Comparison of ENCODE assay signal across 2 cellular contexts in the genomic region with DNA sequence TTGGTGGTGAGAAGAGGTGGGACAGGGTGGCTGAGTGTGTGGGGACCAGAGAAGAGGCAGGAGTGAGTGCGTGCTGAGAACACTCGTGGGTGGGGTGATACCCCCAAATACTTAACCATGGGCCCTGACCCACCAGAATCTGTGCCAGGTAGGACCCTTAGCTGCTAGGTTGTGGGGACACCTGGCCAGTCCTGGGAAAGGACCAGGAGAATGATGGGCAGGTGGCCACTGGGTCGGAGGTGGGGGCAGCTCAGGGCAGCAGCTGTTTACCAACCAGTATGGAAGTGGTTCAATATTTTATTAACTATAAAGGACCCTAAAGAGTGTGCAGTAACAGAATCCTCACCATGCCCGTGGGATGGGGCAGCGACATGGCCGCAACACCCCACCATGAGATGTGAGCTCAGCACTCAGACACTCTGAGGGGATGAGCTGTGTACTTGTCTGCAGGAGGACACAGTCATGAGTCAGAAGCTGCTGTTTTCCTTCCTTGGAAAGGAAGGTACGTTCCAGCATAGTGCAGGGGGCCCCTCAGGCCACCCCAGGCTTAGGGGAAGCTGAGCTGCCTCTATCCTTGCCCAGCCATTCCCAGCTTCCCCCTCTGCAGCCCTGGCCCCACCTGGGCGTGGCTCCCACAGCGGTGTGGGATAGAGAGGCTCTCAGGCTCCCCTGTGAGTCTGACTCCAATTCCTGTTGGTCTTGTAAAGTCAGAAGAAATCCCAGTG.
TF ChIP-seq lines count a peak whose summit lies in the region.

No MANE protein-coding gene starts in this region.

TF ChIP-seq in HepG2, 621 proteins besides CTCF, POLR2A, EP300 and RAD21 (continues in another document):
- TF ChIP-seq, protein P1, sequence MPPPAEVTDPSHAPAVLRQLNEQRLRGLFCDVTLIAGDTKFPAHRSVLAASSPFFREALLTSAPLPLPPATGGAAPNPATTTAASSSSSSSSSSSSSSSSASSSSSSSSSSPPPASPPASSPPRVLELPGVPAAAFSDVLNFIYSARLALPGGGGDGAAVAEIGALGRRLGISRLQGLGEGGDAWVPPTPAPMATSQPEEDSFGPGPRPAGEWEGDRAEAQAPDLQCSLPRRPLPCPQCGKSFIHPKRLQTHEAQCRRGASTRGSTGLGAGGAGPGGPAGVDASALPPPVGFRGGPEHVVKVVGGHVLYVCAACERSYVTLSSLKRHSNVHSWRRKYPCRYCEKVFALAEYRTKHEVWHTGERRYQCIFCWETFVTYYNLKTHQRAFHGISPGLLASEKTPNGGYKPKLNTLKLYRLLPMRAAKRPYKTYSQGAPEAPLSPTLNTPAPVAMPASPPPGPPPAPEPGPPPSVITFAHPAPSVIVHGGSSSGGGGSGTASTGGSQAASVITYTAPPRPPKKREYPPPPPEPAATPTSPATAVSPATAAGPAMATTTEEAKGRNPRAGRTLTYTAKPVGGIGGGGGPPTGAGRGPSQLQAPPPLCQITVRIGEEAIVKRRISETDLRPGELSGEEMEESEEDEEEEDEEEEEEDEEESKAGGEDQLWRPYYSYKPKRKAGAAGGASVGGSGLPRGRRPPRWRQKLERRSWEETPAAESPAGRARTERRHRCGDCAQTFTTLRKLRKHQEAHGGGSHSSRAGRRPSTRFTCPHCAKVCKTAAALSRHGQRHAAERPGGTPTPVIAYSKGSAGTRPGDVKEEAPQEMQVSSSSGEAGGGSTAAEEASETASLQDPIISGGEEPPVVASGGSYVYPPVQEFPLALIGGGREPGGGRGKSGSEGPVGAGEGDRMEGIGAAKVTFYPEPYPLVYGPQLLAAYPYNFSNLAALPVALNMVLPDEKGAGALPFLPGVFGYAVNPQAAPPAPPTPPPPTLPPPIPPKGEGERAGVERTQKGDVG (CRISPR knock-in tag; IDR thresholded peaks at IDR 0.05; ENCODE audit: borderline replicate concordance): no peak
- TF ChIP-seq, protein P2, sequence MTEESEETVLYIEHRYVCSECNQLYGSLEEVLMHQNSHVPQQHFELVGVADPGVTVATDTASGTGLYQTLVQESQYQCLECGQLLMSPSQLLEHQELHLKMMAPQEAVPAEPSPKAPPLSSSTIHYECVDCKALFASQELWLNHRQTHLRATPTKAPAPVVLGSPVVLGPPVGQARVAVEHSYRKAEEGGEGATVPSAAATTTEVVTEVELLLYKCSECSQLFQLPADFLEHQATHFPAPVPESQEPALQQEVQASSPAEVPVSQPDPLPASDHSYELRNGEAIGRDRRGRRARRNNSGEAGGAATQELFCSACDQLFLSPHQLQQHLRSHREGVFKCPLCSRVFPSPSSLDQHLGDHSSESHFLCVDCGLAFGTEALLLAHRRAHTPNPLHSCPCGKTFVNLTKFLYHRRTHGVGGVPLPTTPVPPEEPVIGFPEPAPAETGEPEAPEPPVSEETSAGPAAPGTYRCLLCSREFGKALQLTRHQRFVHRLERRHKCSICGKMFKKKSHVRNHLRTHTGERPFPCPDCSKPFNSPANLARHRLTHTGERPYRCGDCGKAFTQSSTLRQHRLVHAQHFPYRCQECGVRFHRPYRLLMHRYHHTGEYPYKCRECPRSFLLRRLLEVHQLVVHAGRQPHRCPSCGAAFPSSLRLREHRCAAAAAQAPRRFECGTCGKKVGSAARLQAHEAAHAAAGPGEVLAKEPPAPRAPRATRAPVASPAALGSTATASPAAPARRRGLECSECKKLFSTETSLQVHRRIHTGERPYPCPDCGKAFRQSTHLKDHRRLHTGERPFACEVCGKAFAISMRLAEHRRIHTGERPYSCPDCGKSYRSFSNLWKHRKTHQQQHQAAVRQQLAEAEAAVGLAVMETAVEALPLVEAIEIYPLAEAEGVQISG (CRISPR knock-in tag; IDR thresholded peaks at IDR 0.05): peak; percentile 65; the same call in 1 of the 2 replicates
- TF ChIP-seq ZNF549 (CRISPR knock-in tag; IDR thresholded peaks at IDR 0.05): no peak
- no peak for TF ChIP-seq ZBTB7A (CRISPR knock-in tag; IDR thresholded peaks at IDR 0.05)
- TF ChIP-seq, protein P3, sequence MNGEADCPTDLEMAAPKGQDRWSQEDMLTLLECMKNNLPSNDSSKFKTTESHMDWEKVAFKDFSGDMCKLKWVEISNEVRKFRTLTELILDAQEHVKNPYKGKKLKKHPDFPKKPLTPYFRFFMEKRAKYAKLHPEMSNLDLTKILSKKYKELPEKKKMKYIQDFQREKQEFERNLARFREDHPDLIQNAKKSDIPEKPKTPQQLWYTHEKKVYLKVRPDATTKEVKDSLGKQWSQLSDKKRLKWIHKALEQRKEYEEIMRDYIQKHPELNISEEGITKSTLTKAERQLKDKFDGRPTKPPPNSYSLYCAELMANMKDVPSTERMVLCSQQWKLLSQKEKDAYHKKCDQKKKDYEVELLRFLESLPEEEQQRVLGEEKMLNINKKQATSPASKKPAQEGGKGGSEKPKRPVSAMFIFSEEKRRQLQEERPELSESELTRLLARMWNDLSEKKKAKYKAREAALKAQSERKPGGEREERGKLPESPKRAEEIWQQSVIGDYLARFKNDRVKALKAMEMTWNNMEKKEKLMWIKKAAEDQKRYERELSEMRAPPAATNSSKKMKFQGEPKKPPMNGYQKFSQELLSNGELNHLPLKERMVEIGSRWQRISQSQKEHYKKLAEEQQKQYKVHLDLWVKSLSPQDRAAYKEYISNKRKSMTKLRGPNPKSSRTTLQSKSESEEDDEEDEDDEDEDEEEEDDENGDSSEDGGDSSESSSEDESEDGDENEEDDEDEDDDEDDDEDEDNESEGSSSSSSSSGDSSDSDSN (CRISPR knock-in tag; IDR thresholded peaks at IDR 0.05): 0 out of 2 replicates have a peak, but pooled peaks have one; percentile 17
- TF ChIP-seq GATAD2A (CRISPR knock-in tag; IDR thresholded peaks at IDR 0.05): 0 out of 2 replicates have a peak, but pooled peaks have one; percentile 18
- no peak for TF ChIP-seq ZNF768 (CRISPR knock-in tag; IDR thresholded peaks at IDR 0.05)
- TF ChIP-seq TOE1 (CRISPR knock-in tag; IDR thresholded peaks at IDR 0.05): no peak
- TF ChIP-seq ZNF550 (CRISPR knock-in tag; IDR thresholded peaks at IDR 0.05; ENCODE audit: borderline replicate concordance): no peak
- TF ChIP-seq ZNF343 (CRISPR knock-in tag; IDR thresholded peaks at IDR 0.05): no peak
- TF ChIP-seq ZFAT (CRISPR knock-in tag; conservative IDR thresholded peaks at IDR 0.05): no peak

TF ChIP-seq in GM12891, 5 proteins besides CTCF, POLR2A, EP300 and RAD21:
- TF ChIP-seq POLR2AphosphoS5 (IDR thresholded peaks at IDR 0.05; ENCODE audit: low read depth, low read length): no peak
- no peak for TF ChIP-seq SPI1 (IDR thresholded peaks at IDR 0.05; ENCODE audit: low read depth, low read length)
- no peak for TF ChIP-seq PAX5 (IDR thresholded peaks at IDR 0.05; ENCODE audit: insufficient read depth, low read length, severe bottlenecking)
- no peak for TF ChIP-seq TAF1 (IDR thresholded peaks at IDR 0.05; ENCODE audit: low read depth, low read length)
- no peak for TF ChIP-seq POU2F2 (IDR thresholded peaks at IDR 0.05; ENCODE audit: low read depth, low read length)
